31 cellular contexts compared by ENCODE assay signal in the genomic region with DNA sequence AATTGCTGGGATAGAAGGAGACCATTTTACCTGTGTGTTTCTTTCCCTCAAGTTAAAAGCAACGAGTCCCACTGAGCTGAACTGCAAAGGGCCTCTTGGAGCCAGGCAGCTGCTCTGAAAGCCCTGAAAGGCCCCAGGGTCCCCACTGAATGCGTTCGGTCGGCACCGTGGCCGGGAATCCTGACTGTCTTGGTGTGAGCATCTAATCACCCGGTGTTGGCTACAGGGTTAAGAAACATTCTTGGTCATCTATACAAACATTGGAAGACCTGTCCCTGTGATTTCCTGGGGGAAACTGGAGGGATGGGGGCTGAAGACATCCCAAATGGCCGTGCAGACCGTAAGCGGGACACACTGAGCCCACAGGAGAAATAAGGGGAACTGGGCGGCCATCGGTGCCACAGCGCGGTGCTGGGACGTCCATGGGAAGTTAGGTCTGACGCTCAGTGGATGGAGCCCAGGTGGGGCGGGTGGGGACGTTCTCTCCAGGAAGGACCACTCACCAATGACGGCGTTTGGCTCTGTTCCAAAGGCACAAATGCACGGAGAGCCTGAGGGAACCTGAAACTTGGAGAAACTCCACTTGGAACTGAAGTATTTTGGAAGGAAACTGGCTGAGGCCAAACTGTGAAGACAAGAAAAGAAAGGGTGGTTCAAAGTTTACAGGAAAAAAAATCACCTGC.
"Had no signal": no experiment of that assay in that cellular context is flagged by ENCODE, and none has a peak within 500 bp of the region (broad histone marks: within the 10 kb centered on the region; RNA-seq: fewer than 3 reads in every experiment).

No MANE protein-coding gene starts in this region.

- H3K4me3 ChIP-seq: MG63, Peyer's patch had no signal

- H3K9me3 ChIP-seq: MG63, Peyer's patch had no signal

- ATAC-seq: activated CD8-positive, alpha-beta T cell treated with anti-CD3 and anti-CD28 coated beads for 36 hours; activated T-cell treated with anti-CD3 and anti-CD28 coated beads, Interleukin-2, amount 50 U/mL, for 72 hours; activated T-helper 17 cell treated with anti-CD3 and anti-CD28 coated beads, Interleukin-2, amount 50 U/mL, for 72 hours; PC-3; Right ventricle myocardium inferior; SK-N-SH treated with all-trans-retinoic acid at 6 μM for 48 hours had no signal

- H3K4me1 Mint-ChIP-seq: activated T-helper 17 cell treated with anti-CD3 and anti-CD28 coated beads, Interleukin-2, amount 50 U/mL, for 72 hours had no signal

- H3K4me3 Mint-ChIP-seq: activated CD4-positive, alpha-beta T cell treated with anti-CD3 and anti-CD28 coated beads, Interleukin-2, amount 10 ng/mL, durations not matched to agents 24 days and 14 days; activated CD8-positive, alpha-beta T cell treated with anti-CD3 and anti-CD28 coated beads for 36 hours; activated naive CD8-positive, alpha-beta T cell treated with anti-CD3 and anti-CD28 coated beads for 36 hours; activated T-cell treated with anti-CD3 and anti-CD28 coated beads, Interleukin-2, amount 50 U/mL, for 72 hours; activated T-helper 17 cell treated with anti-CD3 and anti-CD28 coated beads, Interleukin-2, amount 50 U/mL, for 72 hours had no signal

- H3K4me1 ChIP-seq: Peyer's patch had no signal

- H3K27ac Mint-ChIP-seq: activated CD4-positive, alpha-beta T cell treated with anti-CD3 and anti-CD28 coated beads, Interleukin-2, amount 10 ng/mL, durations not matched to agents 24 days and 14 days; activated CD8-positive, alpha-beta T cell treated with anti-CD3 and anti-CD28 coated beads for 36 hours; activated naive CD8-positive, alpha-beta T cell treated with anti-CD3 and anti-CD28 coated beads for 36 hours; activated T-cell treated with anti-CD3 and anti-CD28 coated beads, Interleukin-2, amount 50 U/mL, for 72 hours; activated T-helper 17 cell treated with anti-CD3 and anti-CD28 coated beads, Interleukin-2, amount 50 U/mL, for 72 hours had no signal

- FAIRE-seq: TTC549 had no signal

- H3K27me3 ChIP-seq: MG63, Peyer's patch had no signal

- H3K9me3 Mint-ChIP-seq: activated CD4-positive, alpha-beta T cell treated with anti-CD3 and anti-CD28 coated beads, Interleukin-2, amount 10 ng/mL, durations not matched to agents 24 days and 14 days; activated CD8-positive, alpha-beta T cell treated with anti-CD3 and anti-CD28 coated beads for 36 hours; activated naive CD8-positive, alpha-beta T cell treated with anti-CD3 and anti-CD28 coated beads for 36 hours; activated T-cell treated with anti-CD3 and anti-CD28 coated beads, Interleukin-2, amount 50 U/mL, for 72 hours; activated T-helper 17 cell treated with anti-CD3 and anti-CD28 coated beads, Interleukin-2, amount 50 U/mL, for 72 hours had no signal

- H3K27me3 Mint-ChIP-seq: activated CD4-positive, alpha-beta T cell treated with anti-CD3 and anti-CD28 coated beads, Interleukin-2, amount 10 ng/mL, durations not matched to agents 24 days and 14 days; activated CD8-positive, alpha-beta T cell treated with anti-CD3 and anti-CD28 coated beads for 36 hours; activated naive CD8-positive, alpha-beta T cell treated with anti-CD3 and anti-CD28 coated beads for 36 hours; activated T-helper 17 cell treated with anti-CD3 and anti-CD28 coated beads, Interleukin-2, amount 50 U/mL, for 72 hours had no signal

- DNase-seq: activated CD4-positive, alpha-beta T cell treated with anti-CD3 and anti-CD28 coated beads, Interleukin-2, amount 10 ng/mL, durations not matched to agents 24 days and 14 days; activated CD4-positive, alpha-beta T cell treated with anti-CD3 and anti-CD28 coated beads, Interleukin-2, amount 50 U/mL, for 4 hours; activated CD8-positive, alpha-beta T cell treated with anti-CD3 and anti-CD28 coated beads for 36 hours; activated effector memory CD4-positive, alpha-beta T cell treated with anti-CD3 and anti-CD28 coated beads, Interleukin-2, amount 50 U/mL, for 16 hours; activated naive CD4-positive, alpha-beta T cell; activated naive CD4-positive, alpha-beta T cell treated with anti-CD3 and anti-CD28 coated beads, Interleukin-2, amount 50 U/mL, for 16 hours; activated naive CD8-positive, alpha-beta T cell treated with anti-CD3 and anti-CD28 coated beads for 36 hours; activated T-cell treated with anti-CD3 and anti-CD28 coated beads, Interleukin-2, amount 50 U/mL, for 1 hour; activated T-cell treated with anti-CD3 and anti-CD28 coated beads, Interleukin-2, amount 50 U/mL, for 72 hours; amniotic stem cell; caudate nucleus; KG1; MG63; NCI-H1048; NCI-H1105 treated with DMSO at 0.1 percent for 48 hours; NCI-H1436; NCI-H1694; NCI-H2081 treated with DMSO at 0.1 percent for 48 hours; NCI-H226; NCI-H510A; NCI-H526; NCI-H748 treated with DMSO at 0.1 percent for 48 hours; NK-92 treated with Interleukin-12 subunit alpha and Interleukin-12 subunit beta, amount 100 ng/mL, for 24 hours; PC-3; Peyer's patch; SIG-M5 had no signal

- H3K27ac ChIP-seq: Peyer's patch, RWPE1 had no signal
